8 cellular contexts compared by ENCODE assay signal in genomic region chr5:145834917-145835838, GRCh38. TPM values are rescaled to one million over a fixed set of nuclear protein-coding genes. Genes with fewer than 3 reads are reported as not detected.
A peak's percentile ranks its signal among the peaks of the same experiment; 100 is the strongest.
DNase-seq lines count a peak whose midpoint lies in the region; ATAC-seq and TF ChIP-seq lines count a peak whose summit lies in the region.

PRELID2 (minus strand) TSS chr5:145835342; CDS start chr5:145835251, 91 bp downstream.

- peak; percentile 81 for TF ChIP-seq POLR2A in right lobe of liver (IDR thresholded peaks at IDR 0.05)

- H3K4me1 Mint-ChIP-seq in activated CD4-positive, alpha-beta T cell treated with anti-CD3 and anti-CD28 coated beads for 36 hours, result peaks cover 11% of the 10 kb centered on the region

- TF ChIP-seq CTCF in A673 (conservative IDR thresholded peaks at IDR 0.05; ENCODE audit: low read depth, low read length) (no peak), right lobe of liver (IDR thresholded peaks at IDR 0.05) (peak in 2 of 4 donors; percentile 15 to 29)

- ATAC-seq in GM18858 (IDR thresholded peaks at IDR 0.05; ENCODE audit: unreplicated experiment), result peak; percentile 57
- peak; percentile 69 for ATAC-seq in HG03039 (IDR thresholded peaks at IDR 0.05; ENCODE audit: unreplicated experiment)
- peak; percentile 85 for ATAC-seq in activated CD4-positive, alpha-beta T cell treated with anti-CD3 and anti-CD28 coated beads for 36 hours
- peak; percentile 95 to 98 (median 98) for ATAC-seq in right lobe of liver

- H3K4me1 ChIP-seq in A673 (ENCODE audit: insufficient read depth, low read length, poor library complexity, severe bottlenecking) (peaks cover 25% of the 10 kb centered on the region), right lobe of liver (peaks cover 0 to 8% (median 3%) of the 10 kb centered on the region in 4 donors)

- CTCF ChIA-PET in A673 (lab: Charles Lee), result no interaction called here
- CTCF ChIA-PET in activated CD4-positive, alpha-beta T cell treated with anti-CD3 and anti-CD28 coated beads for 36 hours (lab: Charles Lee), result interaction anchor here (1.4 to 1.5 kb wide), 2 partner anchors 9 to 12 kb away, joined by 4 to 12 read pairs; no protein-coding TSS in a partner anchor

- H3K36me3 Mint-ChIP-seq in activated CD4-positive, alpha-beta T cell treated with anti-CD3 and anti-CD28 coated beads for 36 hours (ENCODE audit: low read depth), result no peaks in the 10 kb centered on the region

- H3K36me3 ChIP-seq in A673 (ENCODE audit: insufficient read depth, low read length, poor library complexity, severe bottlenecking) (no peaks in the 10 kb centered on the region), right lobe of liver (no peaks in the 10 kb centered on the region)

- H3K27ac Mint-ChIP-seq in activated CD4-positive, alpha-beta T cell treated with anti-CD3 and anti-CD28 coated beads for 36 hours, result no peak within 1 kb of the TSS

- H3K4me3 Mint-ChIP-seq in activated CD4-positive, alpha-beta T cell treated with anti-CD3 and anti-CD28 coated beads for 36 hours, result peak within 1 kb of the TSS; percentile 53

- H3K9me3 ChIP-seq in A673 (ENCODE audit: low read depth, low read length, poor library complexity, severe bottlenecking) (no peaks in the 10 kb centered on the region), right lobe of liver (no peaks in the 10 kb centered on the region)

- peaks cover 13% of the 10 kb centered on the region for H3K27me3 Mint-ChIP-seq in activated CD4-positive, alpha-beta T cell treated with anti-CD3 and anti-CD28 coated beads for 36 hours

- H3K27ac ChIP-seq in A673 (ENCODE audit: low read depth, low read length, poor library complexity, severe bottlenecking) (peak within 1 kb of the TSS; percentile 77), right lobe of liver (peak within 1 kb of the TSS; percentile 31 to 56 (median 47))

- no peaks in the 10 kb centered on the region for H3K9me3 Mint-ChIP-seq in activated CD4-positive, alpha-beta T cell treated with anti-CD3 and anti-CD28 coated beads for 36 hours (ENCODE audit: low read depth)

- H3K4me3 ChIP-seq in A673 (ENCODE audit: low read depth, low read length, poor library complexity, severe bottlenecking) (peak within 1 kb of the TSS; percentile 66), right lobe of liver (peak within 1 kb of the TSS; percentile 67 to 72 (median 72))

- H3K27me3 ChIP-seq in A673 (replicated peaks; ENCODE audit: insufficient read depth, low read depth, low read length, poor library complexity) (no peaks in the 10 kb centered on the region), right lobe of liver (no peaks in the 10 kb centered on the region)

- 2% methylated on average over 38 of the region's 71 CpGs for WGBS in right lobe of liver (ENCODE audit: insufficient coverage, low coverage, low lambda C conversion rate, missing lambda C conversion rate)

- POLR2A ChIA-PET in A673 (lab: Charles Lee; ENCODE audit: low non-redundant PET), result no interaction called here
- POLR2A ChIA-PET in activated CD4-positive, alpha-beta T cell treated with anti-CD3 and anti-CD28 coated beads for 36 hours (lab: Charles Lee), result interaction anchor here (0.6 kb wide), 1 partner anchor 367 kb away, joined by 3 read pairs; no protein-coding TSS in a partner anchor

- intact Hi-C loops in A673 (cut with micrococcal nuclease; ENCODE audit: unreplicated experiment), result loop anchor here (2.0 to 5.0 kb wide), 4 partner anchors 52 to 1628 kb away; no protein-coding TSS in a partner anchor
- intact Hi-C loops in activated CD4-positive, alpha-beta T cell treated with anti-CD3 and anti-CD28 coated beads for 36 hours (cut with DNase I, micrococcal nuclease), result loop anchor here in 1 of 2 experiments (5.0 kb wide), 1 partner anchor 102 kb away; the partner anchor contains the start of gene SH3RF2
- intact Hi-C loops in right lobe of liver (cut with DNase I), result no loop called here

- BruUV-seq in A673 (replicated peaks; lab: Mats Ljungman, UMichigan), result TSS peak; percentile 89

- DNase-seq in A673 (ENCODE audit: low spot score) (peak; percentile 96), NCI-H2227 treated with DMSO at 0.1 percent for 48 hours (lab: John Stamatoyannopoulos, UW) (peak; percentile 71), ecto neural progenitor cell (ENCODE audit: low spot score) (peak; percentile 90), right lobe of liver (peak; percentile 92 to 93 (median 93))
- DNase-seq in activated CD4-positive, alpha-beta T cell treated with anti-CD3 and anti-CD28 coated beads for 36 hours, result peak; percentile 75
- peak; percentile 17 for DNase-seq in stimulated activated CD4-positive, alpha-beta T cell treated with anti-CD3 and anti-CD28 coated beads, Interleukin-2, amount 100 ng/mL, for 4 hours (ENCODE audit: low read depth)

RNA-seq across cellular contexts. Expression of gene PRELID2, which starts in this region (rescaled TPM):
- total RNA-seq in A673 (2021) (50.2 and 55.8 TPM in 2 replicates), right lobe of liver (1 to 10 TPM; 2.6 to 9.3 (median 4.1) TPM)
- total RNA-seq in activated CD4-positive, alpha-beta T cell treated with anti-CD3 and anti-CD28 coated beads for 36 hours, result 1 to 10 TPM; 3.2 to 3.3 TPM

Comparison
In these comparisons a context has a peak if more than half of its experiments do, and no peak if none do; other contexts are left out.
1. Peak in every context shown above with its lines: DNase-seq, ATAC-seq, H3K4me3 ChIP-seq and H3K27ac ChIP-seq.
2. DNase-seq: peak in every context shown above with its lines; median percentile 96 in A673; 93 in right lobe of liver; 90 in ecto neural progenitor cell; 75 in activated CD4-positive, alpha-beta T cell treated with anti-CD3 and anti-CD28 coated beads for 36 hours; 71 in NCI-H2227 treated with DMSO at 0.1 percent for 48 hours; 17 in stimulated activated CD4-positive, alpha-beta T cell treated with anti-CD3 and anti-CD28 coated beads, Interleukin-2, amount 100 ng/mL, for 4 hours.